Comparison of ENCODE assay signal across 20 cellular contexts in the genomic region with DNA sequence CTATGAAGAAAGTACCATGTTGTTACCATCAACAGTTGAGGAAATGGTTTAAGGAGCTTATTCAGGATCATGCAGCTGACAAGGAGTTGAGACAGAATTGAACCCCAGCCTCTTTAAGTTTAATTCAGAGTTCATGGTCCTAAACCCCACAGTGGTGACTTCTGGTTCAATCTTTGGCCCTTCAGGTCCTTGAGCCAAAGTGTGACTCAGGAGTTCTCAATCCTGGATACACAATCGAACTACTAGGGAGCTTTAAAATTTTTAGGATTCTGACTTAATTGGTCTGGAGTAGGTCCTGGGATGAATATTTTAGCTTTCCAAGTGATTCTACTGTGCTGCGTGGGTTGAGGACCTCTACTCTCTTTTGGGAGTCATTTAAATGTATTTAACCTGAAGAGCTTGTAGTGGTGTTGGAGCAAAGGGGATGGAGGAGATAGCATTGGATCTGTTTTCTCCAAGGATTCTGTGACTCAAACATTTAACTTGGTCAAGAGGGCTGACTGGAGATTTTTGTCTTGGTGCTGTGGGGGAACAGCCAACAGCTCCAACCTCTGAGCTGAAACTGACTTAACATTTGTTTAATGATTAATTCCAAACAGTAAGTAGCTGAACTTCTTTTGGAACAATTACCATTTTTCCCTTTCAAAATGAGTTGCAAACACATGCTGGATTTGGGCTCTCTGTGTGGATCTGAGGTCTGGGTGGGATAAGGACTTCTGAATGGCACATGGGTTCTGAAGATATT.
A peak's percentile ranks its signal among the peaks of the same experiment; 100 is the strongest.
DNase-seq lines count a peak whose midpoint lies in the region; ATAC-seq and TF ChIP-seq lines count a peak whose summit lies in the region.
"Had no signal": no experiment of that assay in that cellular context is flagged by ENCODE, and none has a peak within 500 bp of the region (broad histone marks: within the 10 kb centered on the region; RNA-seq: fewer than 3 reads in every experiment).

No MANE protein-coding gene starts in this region.

- ATAC-seq in GM18907 (IDR thresholded peaks at IDR 0.05; ENCODE audit: unreplicated experiment) (peak; percentile 64), GM21526 (IDR thresholded peaks at IDR 0.05; ENCODE audit: low FRiP score, unreplicated experiment) (no peak), GM21825 (IDR thresholded peaks at IDR 0.05; ENCODE audit: unreplicated experiment) (no peak)
- ATAC-seq: activated CD4-positive, CD25-positive, alpha-beta regulatory T cell treated with anti-CD3 and anti-CD28 coated beads, Interleukin-2, amount 50 U/mL, for 24 hours had no signal

- TF ChIP-seq CTCF in ascending aorta (IDR thresholded peaks at IDR 0.05) = no peak
- no peak for TF ChIP-seq CTCF in stomach (IDR thresholded peaks at IDR 0.05)
- TF ChIP-seq CTCF in left ventricle myocardium inferior (IDR thresholded peaks at IDR 0.05; ENCODE audit: borderline replicate concordance) = no peak

- no peak for TF ChIP-seq EP300 in stomach (IDR thresholded peaks at IDR 0.05)

- H3K9me3 ChIP-seq in ascending aorta (no peaks in the 10 kb centered on the region), stomach (no peaks in the 10 kb centered on the region), left ventricle myocardium inferior (replicated peaks) (no peaks in the 10 kb centered on the region)
- H3K9me3 ChIP-seq: adrenal gland, lower lobe of right lung, SJCRH30, thoracic aorta had no signal

- H3K27me3 ChIP-seq in ascending aorta = no peaks in the 10 kb centered on the region
- no peaks in the 10 kb centered on the region for H3K27me3 ChIP-seq in stomach
- peaks cover 10% of the 10 kb centered on the region for H3K27me3 ChIP-seq in left ventricle myocardium inferior (ENCODE audit: low read depth)
- H3K27me3 ChIP-seq: adrenal gland; BLaER1 treated with 17β-estradiol and CSF1 and Interleukin-3, amounts not matched to agents 10 nM and 100 nM; SJCRH30 had no signal

- H3K4me3 ChIP-seq in ascending aorta = no peak overlapping the region
- H3K4me3 ChIP-seq in stomach = no peak overlapping the region
- H3K4me3 ChIP-seq in left ventricle myocardium inferior = no peak overlapping the region
- H3K4me3 ChIP-seq: adrenal gland; BLaER1 treated with 17β-estradiol and CSF1 and Interleukin-3, amounts not matched to agents 10 nM and 100 nM; lower lobe of right lung; SJCRH30; smooth muscle cell; thoracic aorta had no signal

- H3K27ac ChIP-seq in ascending aorta = peak overlapping the region; percentile 29 to 42
- H3K27ac ChIP-seq in stomach = peak overlapping the region in 4 of 5 donors; percentile 1 to 63 (median 42)
- no peak overlapping the region for H3K27ac ChIP-seq in left ventricle myocardium inferior (replicated peaks)
- H3K27ac ChIP-seq: adrenal gland; BLaER1 treated with 17β-estradiol and CSF1 and Interleukin-3, amounts not matched to agents 10 nM and 100 nM; lower lobe of right lung; SJCRH30 had no signal

- no peak for TF ChIP-seq POLR2A in stomach (IDR thresholded peaks at IDR 0.05)

- no peak for DNase-seq in ascending aorta (ENCODE audit: low spot score in 2 of 2)
- peak; percentile 58 for DNase-seq in kidney glomerular epithelial cell (lab: John Stamatoyannopoulos, UW)
- DNase-seq in stomach = no peak
- DNase-seq in left ventricle myocardium inferior = no peak
- DNase-seq: adrenal gland; DMS 273 treated with DMSO at 0.1 percent for 48 hours; lower lobe of right lung; MV-4-11; NCI-H2029; SJCRH30; stimulated activated CD4-positive, alpha-beta T cell treated with anti-CD3 and anti-CD28 coated beads, Interleukin-4, amount 100 ng/mL, for 4 hours; stimulated activated CD8-positive, alpha-beta memory T cell treated with anti-CD3 and anti-CD28 coated beads, Interleukin-4, amount 100 ng/mL, for 48 hours; T-helper 2 cell had no signal

- intact Hi-C loops in ascending aorta (cut with DNase I) (no loop called here), stomach (cut with DNase I; ENCODE audit: low total_unique reads) (no loop called here), left ventricle myocardium inferior (cut with micrococcal nuclease) (no loop called here)

- 24 to 53% (median 43%) methylated on average over 2 of the region's 2 CpGs for WGBS in stomach, 5 donors

- H3K36me3 ChIP-seq in ascending aorta (no peaks in the 10 kb centered on the region), stomach (no peaks in the 10 kb centered on the region), left ventricle myocardium inferior (no peaks in the 10 kb centered on the region)
- H3K36me3 ChIP-seq: adrenal gland; BLaER1 treated with 17β-estradiol and CSF1 and Interleukin-3, amounts not matched to agents 10 nM and 100 nM; lower lobe of right lung; SJCRH30; thoracic aorta had no signal

- H3K4me1 ChIP-seq in ascending aorta (peaks cover 0 to 15% of the 10 kb centered on the region in 2 donors), stomach (peaks cover 15 to 46% (median 30%) of the 10 kb centered on the region in 4 donors), left ventricle myocardium inferior (peaks cover 20% of the 10 kb centered on the region)
- H3K4me1 ChIP-seq: adrenal gland, lower lobe of right lung, SJCRH30 had no signal
